ENCODE assay signal across 10 cellular contexts in genomic region chr2:187554704-187555082, GRCh38. TPM values are rescaled to one million over a fixed set of nuclear protein-coding genes. Genes with fewer than 3 reads are reported as not detected.
DNase-seq lines count a peak whose midpoint lies in the region; ATAC-seq, FAIRE-seq and TF ChIP-seq lines count a peak whose summit lies in the region.
"Had no signal": no experiment of that assay in that cellular context is flagged by ENCODE, and none has a peak within 500 bp of the region (broad histone marks: within the 10 kb centered on the region; RNA-seq: fewer than 3 reads in every experiment).

No MANE protein-coding gene starts in this region.

- no peak for FAIRE-seq in keratinocyte (lab: Jason Lieb, UNC)

- H3K4me2 ChIP-seq in GM23248 (ENCODE audit: unreplicated experiment) (peak overlapping the region; percentile 85), keratinocyte (ENCODE audit: control insufficient read depth, extremely low read depth, insufficient read depth, low read depth, low read length) (peak overlapping the region; percentile 70)

- H4K20me1 ChIP-seq in GM23248 (ENCODE audit: insufficient read depth) (no peaks in the 10 kb centered on the region), keratinocyte (ENCODE audit: control insufficient read depth, extremely low read depth, insufficient read depth, low read length) (no peaks in the 10 kb centered on the region)

- dilution Hi-C loops in keratinocyte (cut with MboI; ENCODE audit: extremely low pct_ligation_motif_present, low sequenced_read_pairs): no loop called here

- H3K9ac ChIP-seq in GM23248 (peak overlapping the region; percentile 91), adipocyte (ENCODE audit: low read length) (peak overlapping the region; percentile 97), keratinocyte (ENCODE audit: control insufficient read depth, extremely low read depth, insufficient read depth, low read length) (no peak overlapping the region), skeletal muscle tissue (ENCODE audit: low read depth in 1 of 3, low read length in 3 of 3) (peak overlapping the region; percentile 71 to 83 (median 73))

- no peaks in the 10 kb centered on the region for H3K9me2 ChIP-seq in GM23248 (ENCODE audit: insufficient read depth)

- H3K4me3 ChIP-seq in GM23248 (peak overlapping the region; percentile 83), adipocyte (ENCODE audit: low read length) (peak overlapping the region; percentile 99), keratinocyte (ENCODE audit: control insufficient read depth in 2 of 3, extremely low read depth in 1 of 3, insufficient read depth in 2 of 3, low read depth in 1 of 3, low read length in 3 of 3) (no peak overlapping the region), skeletal muscle tissue (ENCODE audit: low read length in 3 of 3) (peak overlapping the region in 2 of 3 donors; percentile 8 to 84)

- no peak for ATAC-seq in GM18517 (IDR thresholded peaks at IDR 0.05; ENCODE audit: unreplicated experiment)
- ATAC-seq in HG02870 (IDR thresholded peaks at IDR 0.05; ENCODE audit: unreplicated experiment): no peak

- H3K79me2 ChIP-seq in GM23248 (ENCODE audit: insufficient read depth) (peaks cover 38% of the 10 kb centered on the region), keratinocyte (ENCODE audit: control insufficient read depth, insufficient read depth, low read length) (no peaks in the 10 kb centered on the region)

- H3K4me1 ChIP-seq in GM23248 (ENCODE audit: insufficient read depth): 0 out of 2 replicates have a peak, but pooled peaks cover 20% of the 10 kb centered on the region
- peaks cover 27% of the 10 kb centered on the region for H3K4me1 ChIP-seq in adipocyte (ENCODE audit: control insufficient read depth, insufficient read depth, low read length)
- H3K4me1 ChIP-seq in keratinocyte (ENCODE audit: control insufficient read depth, extremely low read depth, insufficient read depth, low read length): peaks cover 12% of the 10 kb centered on the region
- peaks cover 0 to 7% (median 2%) of the 10 kb centered on the region in 3 donors for H3K4me1 ChIP-seq in skeletal muscle tissue (ENCODE audit: control insufficient read depth in 3 of 3, insufficient read depth in 3 of 3, low read length in 3 of 3)

- no peak for DNase-seq in GM23248
- no peak for DNase-seq in adipocyte (ENCODE audit: low read depth)
- no peak for DNase-seq in keratinocyte (ENCODE audit: low read depth, low spot score)
- no peak for DNase-seq in activated naive CD4-positive, alpha-beta T cell treated with anti-CD3 and anti-CD28 coated beads, Interleukin-2, amount 50 U/mL, for 16 hours
- no peak for DNase-seq in T-helper 9 cell
- DNase-seq: hippocampal formation; stimulated activated CD4-positive, alpha-beta T cell treated with anti-CD3 and anti-CD28 coated beads, Interleukin-1b, Interleukin-23, amount 100 ng/mL, for 48 hours had no signal

- H3K27me3 ChIP-seq in GM23248 (replicated peaks; ENCODE audit: insufficient read depth) (no peaks in the 10 kb centered on the region), adipocyte (replicated peaks; ENCODE audit: control insufficient read depth, insufficient read depth, low read length) (no peaks in the 10 kb centered on the region), keratinocyte (ENCODE audit: control insufficient read depth, extremely low read depth, insufficient read depth, low read length) (no peaks in the 10 kb centered on the region), skeletal muscle tissue (ENCODE audit: control insufficient read depth in 3 of 3, insufficient read depth in 3 of 3, low read length in 3 of 3) (no peaks in the 10 kb centered on the region)

- WGBS in GM23248 (ENCODE audit: low coverage in 1 of 2, low lambda C conversion rate in 2 of 2, missing lambda C conversion rate in 2 of 2), 2 experiments: 9 to 20% methylated on average over 2 of the region's 2 CpGs

- no peaks in the 10 kb centered on the region for H3K9me1 ChIP-seq in keratinocyte (ENCODE audit: control insufficient read depth, extremely low read depth, insufficient read depth, low read length)

- H3K27ac ChIP-seq in GM23248 (peak overlapping the region; percentile 83), keratinocyte (ENCODE audit: control insufficient read depth, insufficient read depth, low read length) (no peak overlapping the region), skeletal muscle tissue (ENCODE audit: low read depth, low read length) (peak overlapping the region; percentile 75)

- H2AFZ ChIP-seq in GM23248: peak overlapping the region; percentile 90
- H2AFZ ChIP-seq in keratinocyte (ENCODE audit: control insufficient read depth, low read length): peak overlapping the region; percentile 94

- H3F3A ChIP-seq in GM23248 (ENCODE audit: insufficient read depth): peaks cover 16% of the 10 kb centered on the region

- H3K36me3 ChIP-seq in GM23248 (ENCODE audit: low read depth) (no peaks in the 10 kb centered on the region), adipocyte (ENCODE audit: control insufficient read depth, insufficient read depth, low read length, severe bottlenecking) (no peaks in the 10 kb centered on the region), keratinocyte (ENCODE audit: control insufficient read depth in 2 of 2, extremely low read depth in 1 of 2, insufficient read depth in 2 of 2, low read length in 2 of 2) (no peaks in the 10 kb centered on the region), skeletal muscle tissue (ENCODE audit: control insufficient read depth in 3 of 3, insufficient read depth in 3 of 3, low read length in 3 of 3) (no peaks in the 10 kb centered on the region)

- in situ Hi-C loops in GM23248 (cut with MboI): no loop called here

- H3K9me3 ChIP-seq in GM23248 (ENCODE audit: low read depth): no peaks in the 10 kb centered on the region
- no peaks in the 10 kb centered on the region for H3K9me3 ChIP-seq in adipocyte (ENCODE audit: control insufficient read depth, low read length)
- H3K9me3 ChIP-seq in keratinocyte (ENCODE audit: control insufficient read depth, low read depth, low read length): no peaks in the 10 kb centered on the region
- H3K9me3 ChIP-seq in skeletal muscle tissue (ENCODE audit: control insufficient read depth in 3 of 3, low read length in 3 of 3): no peaks in the 10 kb centered on the region

- no peak for TF ChIP-seq CTCF in keratinocyte (optimal IDR thresholded peaks at IDR 0.05 in 1 of 3, IDR thresholded peaks at IDR 0.05 in 1 of 3, conservative IDR thresholded peaks at IDR 0.05 in 1 of 3; ENCODE audit: extremely low read depth in 1 of 3, insufficient read depth in 2 of 3, low read length in 3 of 3)

RNA-seq across cellular contexts. Expression of gene TFPI, which starts 0.5 kb away (rescaled TPM):
- total RNA-seq in GM23248 (2014; rRNA removed; shearing (Covaris generic)): 31.5 and 48.7 TPM in 2 replicates
- polyA plus RNA-seq in GM23248 (2016; fragmentation: Nextera tagmentation; extraction: Ambion mirVana) (62.0 and 64.4 TPM in 2 replicates), keratinocyte (0.82 to 1.1 TPM (median 1.1 TPM) in 3 replicates)
- polyA plus RNA-seq in keratinocyte (2011; ENCODE audit: low read depth): 1.4 TPM
- polyA plus RNA-seq in keratinocyte (2011; cell fraction: cytosol; rRNA removed): 0.52 and 0.69 TPM in 2 replicates
- 2.7 and 3.1 TPM in 2 replicates for polyA plus RNA-seq in keratinocyte (2011; cell fraction: nucleus; rRNA removed)
- 0.42 and 0.83 TPM in 2 replicates for polyA plus RNA-seq in keratinocyte (2012; ENCODE audit: low replicate concordance)
- polyA minus RNA-seq in keratinocyte: 0.30 to 1.6 TPM (median 1.5 TPM) in 3 replicates
- not detected for polyA minus RNA-seq in keratinocyte (2011; cell fraction: cytosol; rRNA and poly(A)+ RNA removed)
- 2.2 and 4.0 TPM in 2 replicates for polyA minus RNA-seq in keratinocyte (2011; cell fraction: nucleus; rRNA and poly(A)+ RNA removed)
- total RNA-seq in skeletal muscle tissue: 47.0 TPM

Comparison
In these comparisons a context has a peak if more than half of its experiments do, and no peak if none do; other contexts are left out.
1. H3K4me3 ChIP-seq: peak in GM23248 (single experiment), adipocyte (single experiment) and skeletal muscle tissue (2 of 3); none in keratinocyte (0 of 3).